27 cellular contexts compared by ENCODE assay signal in genomic region chr1:110778821-110779220, GRCh38.
"Had no signal": no experiment of that assay in that cellular context is flagged by ENCODE, and none has a peak within 500 bp of the region (broad histone marks: within the 10 kb centered on the region; RNA-seq: fewer than 3 reads in every experiment).

No MANE protein-coding gene starts in this region.

- H3K4me3 ChIP-seq: pancreas, prostate gland, right lobe of liver, sigmoid colon, spleen, stomach, thoracic aorta, thyroid gland, tibial nerve, upper lobe of left lung, vagina had no signal

- H3K9me3 ChIP-seq: neutrophil, pancreas, prostate gland, right lobe of liver, sigmoid colon, spleen, stomach, thoracic aorta, thyroid gland, tibial nerve, upper lobe of left lung, vagina had no signal

- DNase-seq: naive thymus-derived CD8-positive, alpha-beta T cell; nephron progenitor cell; nucleus accumbens; right cardiac atrium; right lobe of liver; sigmoid colon; small intestine; spleen; stimulated activated CD4-positive, alpha-beta T cell treated with anti-CD3 and anti-CD28 coated beads, Interleukin-12 subunit alpha, Interleukin-12 subunit beta, amount 100 ng/mL, for 4 hours; stimulated activated CD4-positive, alpha-beta T cell treated with anti-CD3 and anti-CD28 coated beads, Interleukin-1b, Interleukin-23, amount 100 ng/mL, for 48 hours; stimulated activated CD4-positive, alpha-beta T cell treated with anti-CD3 and anti-CD28 coated beads, Interleukin-2, amount 100 ng/mL, for 48 hours; stimulated activated CD4-positive, alpha-beta T cell treated with anti-CD3 and anti-CD28 coated beads, Interleukin-4, amount 100 ng/mL, for 24 hours; stimulated activated naive B cell treated with anti-CD40 and anti-IgM and Interleukin-4, amounts not matched to agents 10 μg/mL and 1 μg/mL and 100 μg/mL, for 72 hours; stimulated activated naive CD4-positive, alpha-beta T cell treated with Interleukin-2 at 50 U/mL for 16 hours; stomach; thyroid gland; upper lobe of left lung had no signal

- H3K27ac Mint-ChIP-seq: natural killer cell treated with Interleukin-12 subunit alpha and Interleukin-12 subunit beta and Interleukin-15 and Interleukin-18, amount 100 ng/mL, for 72 hours; nephron progenitor cell; stimulated activated effector memory CD8-positive, alpha-beta T cell treated with anti-CD3 and anti-CD28 coated beads, Interleukin-12 subunit alpha, Interleukin-12 subunit beta, amount 100 ng/mL, for 72 hours; stimulated activated naive B cell treated with anti-CD40 and anti-IgM and Interleukin-4, amounts not matched to agents 10 μg/mL and 1 μg/mL and 100 μg/mL, for 72 hours; stimulated activated naive CD8-positive, alpha-beta T cell treated with anti-CD3 and anti-CD28 coated beads, Interleukin-15, Interleukin-2, amounts not matched to agents 100 ng/mL and 50 ng/mL, for 24 hours had no signal

- H3K27ac ChIP-seq: neutrophil, pancreas, prostate gland, right lobe of liver, sigmoid colon, spleen, stomach, thoracic aorta, thyroid gland, tibial nerve, upper lobe of left lung, vagina had no signal

- H3K4me3 Mint-ChIP-seq: naive thymus-derived CD8-positive, alpha-beta T cell; natural killer cell treated with Interleukin-12 subunit alpha and Interleukin-12 subunit beta and Interleukin-15 and Interleukin-18, amount 100 ng/mL, for 72 hours; nephron progenitor cell; neural crest cell; stimulated activated effector memory CD8-positive, alpha-beta T cell treated with anti-CD3 and anti-CD28 coated beads, Interleukin-12 subunit alpha, Interleukin-12 subunit beta, amount 100 ng/mL, for 72 hours; stimulated activated naive B cell treated with anti-CD40 and anti-IgM and Interleukin-4, amounts not matched to agents 10 μg/mL and 1 μg/mL and 100 μg/mL, for 72 hours; stimulated activated naive CD8-positive, alpha-beta T cell treated with anti-CD3 and anti-CD28 coated beads, Interleukin-15, Interleukin-2, amounts not matched to agents 100 ng/mL and 50 ng/mL, for 24 hours had no signal

- H3K4me1 ChIP-seq: pancreas, prostate gland, right lobe of liver, sigmoid colon, thyroid gland had no signal

- H3K36me3 ChIP-seq: neutrophil, pancreas, prostate gland, right lobe of liver, sigmoid colon, spleen, stomach, thoracic aorta, thyroid gland, tibial nerve, upper lobe of left lung, vagina had no signal

- H3K36me3 Mint-ChIP-seq: naive thymus-derived CD8-positive, alpha-beta T cell; natural killer cell treated with Interleukin-12 subunit alpha and Interleukin-12 subunit beta and Interleukin-15 and Interleukin-18, amount 100 ng/mL, for 72 hours; stimulated activated effector memory CD8-positive, alpha-beta T cell treated with anti-CD3 and anti-CD28 coated beads, Interleukin-12 subunit alpha, Interleukin-12 subunit beta, amount 100 ng/mL, for 72 hours; stimulated activated naive B cell treated with anti-CD40 and anti-IgM and Interleukin-4, amounts not matched to agents 10 μg/mL and 1 μg/mL and 100 μg/mL, for 72 hours had no signal

- H3K27me3 ChIP-seq: pancreas, right lobe of liver, thyroid gland, vagina had no signal

- H3K4me1 Mint-ChIP-seq: neural crest cell had no signal

- H3K9me3 Mint-ChIP-seq: naive thymus-derived CD8-positive, alpha-beta T cell; natural killer cell treated with Interleukin-12 subunit alpha and Interleukin-12 subunit beta and Interleukin-15 and Interleukin-18, amount 100 ng/mL, for 72 hours; nephron progenitor cell; neural crest cell; stimulated activated effector memory CD8-positive, alpha-beta T cell treated with anti-CD3 and anti-CD28 coated beads, Interleukin-12 subunit alpha, Interleukin-12 subunit beta, amount 100 ng/mL, for 72 hours; stimulated activated naive B cell treated with anti-CD40 and anti-IgM and Interleukin-4, amounts not matched to agents 10 μg/mL and 1 μg/mL and 100 μg/mL, for 72 hours; stimulated activated naive CD8-positive, alpha-beta T cell treated with anti-CD3 and anti-CD28 coated beads, Interleukin-15, Interleukin-2, amounts not matched to agents 100 ng/mL and 50 ng/mL, for 24 hours had no signal

- ATAC-seq: naive thymus-derived CD8-positive, alpha-beta T cell; natural killer cell treated with Interleukin-12 subunit alpha and Interleukin-12 subunit beta and Interleukin-15 and Interleukin-18, amount 100 ng/mL, for 72 hours; right cardiac atrium; right lobe of liver; stimulated activated effector memory CD8-positive, alpha-beta T cell treated with anti-CD3 and anti-CD28 coated beads, Interleukin-12 subunit alpha, Interleukin-12 subunit beta, amount 100 ng/mL, for 72 hours; stimulated activated naive B cell treated with anti-CD40 and anti-IgM and Interleukin-4, amounts not matched to agents 10 μg/mL and 1 μg/mL and 100 μg/mL, for 72 hours had no signal
